ENCODE assay signal across 9 cellular contexts in genomic region chr10:69572159-69573055, GRCh38. TPM values are rescaled to one million over a fixed set of nuclear protein-coding genes. Genes with fewer than 3 reads are reported as not detected.
DNase-seq lines count a peak whose midpoint lies in the region; ATAC-seq and TF ChIP-seq lines count a peak whose summit lies in the region.
"Had no signal": no experiment of that assay in that cellular context is flagged by ENCODE, and none has a peak within 500 bp of the region (broad histone marks: within the 10 kb centered on the region; RNA-seq: fewer than 3 reads in every experiment).

No MANE protein-coding gene starts in this region.

- H3K4me3 ChIP-seq in Caco-2 (ENCODE audit: low read depth, low read length) (no peak overlapping the region), trophoblast cell (ENCODE audit: low read depth, low read length) (peak overlapping the region; percentile 26)
- H3K4me3 ChIP-seq in effector memory CD4-positive, alpha-beta T cell (ENCODE audit: insufficient read depth, low read depth, low read length, poor library complexity, severe bottlenecking), result peak overlapping the region; percentile 62

- no peak overlapping the region for H3K9ac ChIP-seq in trophoblast cell (ENCODE audit: low read length)

- H2BK5ac ChIP-seq in trophoblast cell (ENCODE audit: low read depth, low read length, poor library complexity), result no peak overlapping the region

- intact Hi-C loops in Caco-2 (cut with micrococcal nuclease; ENCODE audit: unreplicated experiment), result loop anchor here (5.0 kb wide), 1 partner anchor 65 kb away; no protein-coding TSS in a partner anchor

- no peak for TF ChIP-seq CTCF in Caco-2 (IDR thresholded peaks at IDR 0.05; ENCODE audit: insufficient read depth in 1 of 2, low read depth in 1 of 2, low read length in 1 of 2, severe bottlenecking in 1 of 2, unreplicated experiment in 1 of 2)

- no peaks in the 10 kb centered on the region for H3K36me3 ChIP-seq in Caco-2 (ENCODE audit: control insufficient read depth, insufficient read depth, low read length)
- no peaks in the 10 kb centered on the region for H3K36me3 ChIP-seq in effector memory CD4-positive, alpha-beta T cell (ENCODE audit: control insufficient read depth, insufficient read depth, low read length)
- H3K36me3 ChIP-seq in trophoblast cell (ENCODE audit: control insufficient read depth in 1 of 2, insufficient read depth in 2 of 2, low read length in 2 of 2), result no peaks in the 10 kb centered on the region

- CTCF ChIA-PET in Caco-2 (lab: Charles Lee), result no interaction called here

- no peak for ATAC-seq in GM21367 (IDR thresholded peaks at IDR 0.05; ENCODE audit: unreplicated experiment)

- BruUV-seq in Caco-2 (replicated peaks; lab: Mats Ljungman, UMichigan), result no TSS peak

- DNase-seq in Caco-2 (no peak), NCI-H748 treated with DMSO at 0.1 percent for 48 hours (lab: John Stamatoyannopoulos, UW) (peak; percentile 10), trophoblast cell (no peak), Ammon's horn (ENCODE audit: low spot score) (no peak), NCI-H345 (lab: John Stamatoyannopoulos, UW) (no peak), amniotic stem cell (lab: John Stamatoyannopoulos, UW) (no peak)
- no peak for DNase-seq in effector memory CD4-positive, alpha-beta T cell

- H2AFZ ChIP-seq in trophoblast cell (ENCODE audit: insufficient read depth, low read length, poor library complexity), result no peak overlapping the region

- WGBS in trophoblast cell (ENCODE audit: extremely low coverage, insufficient coverage, insufficient read length), result no CpG with 5 or more reads among the region's 85 CpGs

- no peak overlapping the region for H3K14ac ChIP-seq in trophoblast cell (ENCODE audit: low read length)

- peaks cover 3% of the 10 kb centered on the region; the same call in 1 of the 2 replicates for H3K9me3 ChIP-seq in Caco-2
- H3K9me3 ChIP-seq in effector memory CD4-positive, alpha-beta T cell (ENCODE audit: control insufficient read depth, low read length), result no peaks in the 10 kb centered on the region
- peaks cover 6% of the 10 kb centered on the region for H3K9me3 ChIP-seq in trophoblast cell (ENCODE audit: insufficient read depth, low read depth, low read length)

- H3K4me3 Mint-ChIP-seq in Caco-2 (ENCODE audit: unreplicated experiment), result peak overlapping the region; percentile 53

- no peaks in the 10 kb centered on the region for H3K79me2 ChIP-seq in trophoblast cell (ENCODE audit: control insufficient read depth, insufficient read depth, low read length, poor library complexity)

- H2AK5ac ChIP-seq in trophoblast cell (ENCODE audit: low read length), result no peak overlapping the region

- H3K4ac ChIP-seq in trophoblast cell (ENCODE audit: low read depth, low read length), result no peak overlapping the region

- peak overlapping the region; percentile 49 for H3K4me2 ChIP-seq in trophoblast cell (ENCODE audit: low read length)

- H4K8ac ChIP-seq in trophoblast cell (ENCODE audit: low read depth, low read length), result no peak overlapping the region

- no peak overlapping the region for H3K18ac ChIP-seq in trophoblast cell (ENCODE audit: low read length)

- no peaks in the 10 kb centered on the region for H3K9me3 Mint-ChIP-seq in Caco-2 (ENCODE audit: unreplicated experiment)

- no peak overlapping the region for H3K23ac ChIP-seq in trophoblast cell (ENCODE audit: low read length)

- peaks cover 7% of the 10 kb centered on the region for H3K4me1 Mint-ChIP-seq in Caco-2 (ENCODE audit: low read depth, unreplicated experiment)

- peaks cover 49% of the 10 kb centered on the region for H3K27me3 Mint-ChIP-seq in Caco-2 (ENCODE audit: insufficient read depth, unreplicated experiment)

- no peaks in the 10 kb centered on the region for H3K79me1 ChIP-seq in trophoblast cell (ENCODE audit: low read length)

- no peak overlapping the region for H3K27ac Mint-ChIP-seq in Caco-2 (ENCODE audit: unreplicated experiment)

- no peak overlapping the region for H2BK120ac ChIP-seq in trophoblast cell (ENCODE audit: insufficient read depth, low read length, poor library complexity)

- POLR2A ChIA-PET in Caco-2 (lab: Charles Lee), result no interaction called here

- H3K27me3 ChIP-seq in Caco-2 (replicated peaks; ENCODE audit: control insufficient read depth, insufficient read depth, low read length), result peaks cover 24% of the 10 kb centered on the region
- H3K27me3 ChIP-seq in effector memory CD4-positive, alpha-beta T cell (replicated peaks; ENCODE audit: control insufficient read depth, insufficient read depth, low read length, poor library complexity, severe bottlenecking), result peaks cover 69% of the 10 kb centered on the region
- H3K27me3 ChIP-seq in trophoblast cell (ENCODE audit: insufficient read depth, low read length), result peaks cover 91% of the 10 kb centered on the region

- H3K4me1 ChIP-seq in Caco-2 (peaks cover 12% of the 10 kb centered on the region), trophoblast cell (ENCODE audit: control insufficient read depth in 1 of 2, insufficient read depth in 2 of 2, low read length in 2 of 2) (peaks cover 3 to 6% of the 10 kb centered on the region in 2 experiments)
- H3K4me1 ChIP-seq in effector memory CD4-positive, alpha-beta T cell (ENCODE audit: control insufficient read depth, insufficient read depth, low read length, poor library complexity, severe bottlenecking), result peaks cover 32% of the 10 kb centered on the region

- H4K12ac ChIP-seq in trophoblast cell (ENCODE audit: low read depth, low read length), result no peak overlapping the region

- H4K91ac ChIP-seq in trophoblast cell (ENCODE audit: low read depth, low read length), result no peak overlapping the region

- H2BK12ac ChIP-seq in trophoblast cell (ENCODE audit: low read length), result no peak overlapping the region

- H3K27ac ChIP-seq in effector memory CD4-positive, alpha-beta T cell (ENCODE audit: insufficient read depth, low read length, poor library complexity, severe bottlenecking), result no peak overlapping the region
- H3K27ac ChIP-seq in trophoblast cell (ENCODE audit: low read depth, low read length), result no peak overlapping the region

- no peaks in the 10 kb centered on the region for H3K36me3 Mint-ChIP-seq in Caco-2 (ENCODE audit: insufficient read depth, unreplicated experiment)

RNA-seq across cellular contexts. Expression of gene NEUROG3, which starts 0.8 kb away (rescaled TPM):
- total RNA-seq in Caco-2 (2022), result not detected in 2 replicates
- polyA plus RNA-seq in trophoblast cell (2013), result not detected in 2 replicates
- total RNA-seq: epithelial cell of proximal tubule had no signal

RNA-seq across cellular contexts. Expression of gene FAM241B, which starts 57.6 kb away (rescaled TPM):
- total RNA-seq in Caco-2 (2022), result 24.9 and 30.2 TPM in 2 replicates
- 14.4 and 14.7 TPM in 2 replicates for polyA plus RNA-seq in trophoblast cell (2013)
